Comparison of ENCODE assay signal across 1 cellular context in genomic region chr14:64012003-64012402, GRCh38.
TF ChIP-seq lines count a peak whose summit lies in the region.

No MANE protein-coding gene starts in this region.

TF ChIP-seq in GM23338, 12 proteins besides CTCF, POLR2A, EP300 and RAD21 (continued from another document):
- TF ChIP-seq, protein P1, sequence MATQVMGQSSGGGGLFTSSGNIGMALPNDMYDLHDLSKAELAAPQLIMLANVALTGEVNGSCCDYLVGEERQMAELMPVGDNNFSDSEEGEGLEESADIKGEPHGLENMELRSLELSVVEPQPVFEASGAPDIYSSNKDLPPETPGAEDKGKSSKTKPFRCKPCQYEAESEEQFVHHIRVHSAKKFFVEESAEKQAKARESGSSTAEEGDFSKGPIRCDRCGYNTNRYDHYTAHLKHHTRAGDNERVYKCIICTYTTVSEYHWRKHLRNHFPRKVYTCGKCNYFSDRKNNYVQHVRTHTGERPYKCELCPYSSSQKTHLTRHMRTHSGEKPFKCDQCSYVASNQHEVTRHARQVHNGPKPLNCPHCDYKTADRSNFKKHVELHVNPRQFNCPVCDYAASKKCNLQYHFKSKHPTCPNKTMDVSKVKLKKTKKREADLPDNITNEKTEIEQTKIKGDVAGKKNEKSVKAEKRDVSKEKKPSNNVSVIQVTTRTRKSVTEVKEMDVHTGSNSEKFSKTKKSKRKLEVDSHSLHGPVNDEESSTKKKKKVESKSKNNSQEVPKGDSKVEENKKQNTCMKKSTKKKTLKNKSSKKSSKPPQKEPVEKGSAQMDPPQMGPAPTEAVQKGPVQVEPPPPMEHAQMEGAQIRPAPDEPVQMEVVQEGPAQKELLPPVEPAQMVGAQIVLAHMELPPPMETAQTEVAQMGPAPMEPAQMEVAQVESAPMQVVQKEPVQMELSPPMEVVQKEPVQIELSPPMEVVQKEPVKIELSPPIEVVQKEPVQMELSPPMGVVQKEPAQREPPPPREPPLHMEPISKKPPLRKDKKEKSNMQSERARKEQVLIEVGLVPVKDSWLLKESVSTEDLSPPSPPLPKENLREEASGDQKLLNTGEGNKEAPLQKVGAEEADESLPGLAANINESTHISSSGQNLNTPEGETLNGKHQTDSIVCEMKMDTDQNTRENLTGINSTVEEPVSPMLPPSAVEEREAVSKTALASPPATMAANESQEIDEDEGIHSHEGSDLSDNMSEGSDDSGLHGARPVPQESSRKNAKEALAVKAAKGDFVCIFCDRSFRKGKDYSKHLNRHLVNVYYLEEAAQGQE (IDR thresholded peaks at IDR 0.05; ENCODE audit: unreplicated experiment): no peak
- TF ChIP-seq, protein P2, sequence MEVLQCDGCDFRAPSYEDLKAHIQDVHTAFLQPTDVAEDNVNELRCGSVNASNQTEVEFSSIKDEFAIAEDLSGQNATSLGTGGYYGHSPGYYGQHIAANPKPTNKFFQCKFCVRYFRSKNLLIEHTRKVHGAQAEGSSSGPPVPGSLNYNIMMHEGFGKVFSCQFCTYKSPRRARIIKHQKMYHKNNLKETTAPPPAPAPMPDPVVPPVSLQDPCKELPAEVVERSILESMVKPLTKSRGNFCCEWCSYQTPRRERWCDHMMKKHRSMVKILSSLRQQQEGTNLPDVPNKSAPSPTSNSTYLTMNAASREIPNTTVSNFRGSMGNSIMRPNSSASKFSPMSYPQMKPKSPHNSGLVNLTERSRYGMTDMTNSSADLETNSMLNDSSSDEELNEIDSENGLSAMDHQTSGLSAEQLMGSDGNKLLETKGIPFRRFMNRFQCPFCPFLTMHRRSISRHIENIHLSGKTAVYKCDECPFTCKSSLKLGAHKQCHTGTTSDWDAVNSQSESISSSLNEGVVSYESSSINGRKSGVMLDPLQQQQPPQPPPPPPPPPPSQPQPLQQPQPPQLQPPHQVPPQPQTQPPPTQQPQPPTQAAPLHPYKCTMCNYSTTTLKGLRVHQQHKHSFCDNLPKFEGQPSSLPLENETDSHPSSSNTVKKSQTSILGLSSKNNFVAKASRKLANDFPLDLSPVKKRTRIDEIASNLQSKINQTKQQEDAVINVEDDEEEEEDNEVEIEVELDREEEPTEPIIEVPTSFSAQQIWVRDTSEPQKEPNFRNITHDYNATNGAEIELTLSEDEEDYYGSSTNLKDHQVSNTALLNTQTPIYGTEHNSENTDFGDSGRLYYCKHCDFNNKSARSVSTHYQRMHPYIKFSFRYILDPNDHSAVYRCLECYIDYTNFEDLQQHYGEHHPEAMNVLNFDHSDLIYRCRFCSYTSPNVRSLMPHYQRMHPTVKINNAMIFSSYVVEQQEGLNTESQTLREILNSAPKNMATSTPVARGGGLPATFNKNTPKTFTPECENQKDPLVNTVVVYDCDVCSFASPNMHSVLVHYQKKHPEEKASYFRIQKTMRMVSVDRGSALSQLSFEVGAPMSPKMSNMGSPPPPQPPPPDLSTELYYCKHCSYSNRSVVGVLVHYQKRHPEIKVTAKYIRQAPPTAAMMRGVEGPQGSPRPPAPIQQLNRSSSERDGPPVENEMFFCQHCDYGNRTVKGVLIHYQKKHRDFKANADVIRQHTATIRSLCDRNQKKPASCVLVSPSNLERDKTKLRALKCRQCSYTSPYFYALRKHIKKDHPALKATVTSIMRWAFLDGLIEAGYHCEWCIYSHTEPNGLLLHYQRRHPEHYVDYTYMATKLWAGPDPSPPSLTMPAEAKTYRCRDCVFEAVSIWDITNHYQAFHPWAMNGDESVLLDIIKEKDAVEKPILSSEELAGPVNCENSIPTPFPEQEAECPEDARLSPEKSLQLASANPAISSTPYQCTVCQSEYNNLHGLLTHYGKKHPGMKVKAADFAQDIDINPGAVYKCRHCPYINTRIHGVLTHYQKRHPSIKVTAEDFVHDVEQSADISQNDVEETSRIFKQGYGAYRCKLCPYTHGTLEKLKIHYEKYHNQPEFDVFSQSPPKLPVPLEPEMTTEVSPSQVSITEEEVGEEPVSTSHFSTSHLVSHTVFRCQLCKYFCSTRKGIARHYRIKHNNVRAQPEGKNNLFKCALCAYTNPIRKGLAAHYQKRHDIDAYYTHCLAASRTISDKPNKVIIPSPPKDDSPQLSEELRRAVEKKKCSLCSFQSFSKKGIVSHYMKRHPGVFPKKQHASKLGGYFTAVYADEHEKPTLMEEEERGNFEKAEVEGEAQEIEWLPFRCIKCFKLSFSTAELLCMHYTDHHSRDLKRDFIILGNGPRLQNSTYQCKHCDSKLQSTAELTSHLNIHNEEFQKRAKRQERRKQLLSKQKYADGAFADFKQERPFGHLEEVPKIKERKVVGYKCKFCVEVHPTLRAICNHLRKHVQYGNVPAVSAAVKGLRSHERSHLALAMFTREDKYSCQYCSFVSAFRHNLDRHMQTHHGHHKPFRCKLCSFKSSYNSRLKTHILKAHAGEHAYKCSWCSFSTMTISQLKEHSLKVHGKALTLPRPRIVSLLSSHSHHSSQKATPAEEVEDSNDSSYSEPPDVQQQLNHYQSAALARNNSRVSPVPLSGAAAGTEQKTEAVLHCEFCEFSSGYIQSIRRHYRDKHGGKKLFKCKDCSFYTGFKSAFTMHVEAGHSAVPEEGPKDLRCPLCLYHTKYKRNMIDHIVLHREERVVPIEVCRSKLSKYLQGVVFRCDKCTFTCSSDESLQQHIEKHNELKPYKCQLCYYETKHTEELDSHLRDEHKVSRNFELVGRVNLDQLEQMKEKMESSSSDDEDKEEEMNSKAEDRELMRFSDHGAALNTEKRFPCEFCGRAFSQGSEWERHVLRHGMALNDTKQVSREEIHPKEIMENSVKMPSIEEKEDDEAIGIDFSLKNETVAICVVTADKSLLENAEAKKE (CRISPR knock-in tag; IDR thresholded peaks at IDR 0.05): no peak
- TF ChIP-seq POLR2AphosphoS5 (IDR thresholded peaks at IDR 0.05; ENCODE audit: low read depth) (no peak), EZH2phosphoT487 (IDR thresholded peaks at IDR 0.05; ENCODE audit: unreplicated experiment) (no peak)
TF ChIP-seq in GM23338: peak in this region for 0.
